ENCODE assay signal across 18 cellular contexts in genomic region chr13:112055417-112056206, GRCh38. TPM values are rescaled to one million over a fixed set of nuclear protein-coding genes. Genes with fewer than 3 reads are reported as not detected.
A peak's percentile ranks its signal among the peaks of the same experiment; 100 is the strongest.
DNase-seq lines count a peak whose midpoint lies in the region; TF ChIP-seq lines count a peak whose summit lies in the region.
"Had no signal": no experiment of that assay in that cellular context is flagged by ENCODE, and none has a peak within 500 bp of the region (broad histone marks: within the 10 kb centered on the region; RNA-seq: fewer than 3 reads in every experiment).

No MANE protein-coding gene starts in this region.

- peaks cover 42% of the 10 kb centered on the region for H3F3A ChIP-seq in neural progenitor cell (ENCODE audit: low read depth)

- peaks cover 83% of the 10 kb centered on the region for H3K27me3 Mint-ChIP-seq in T-helper 2 cell treated with Interferon-gamma antibody and Interleukin-4, amounts not matched to agents 5 μg/mL and 100 μg/mL, for 36 hours (ENCODE audit: low read depth)
- peaks cover 82% of the 10 kb centered on the region for H3K27me3 Mint-ChIP-seq in neural progenitor cell (ENCODE audit: insufficient read depth, low read depth)
- no peaks in the 10 kb centered on the region for H3K27me3 Mint-ChIP-seq in MCF 10A (ENCODE audit: insufficient read depth, unreplicated experiment)

- H3K27ac ChIP-seq in HEK293 (ENCODE audit: extremely low read depth, low read depth, low read length) = no peak overlapping the region
- H3K27ac ChIP-seq in neural progenitor cell = no peak overlapping the region
- H3K27ac ChIP-seq: lower lobe of right lung, SJCRH30 had no signal

- POLR2A ChIA-PET in HEK293 (lab: Yijun Ruan, JAX) = interaction anchor here (0.5 kb wide), 1 partner anchor 17 kb away, joined by 4 read pairs; no protein-coding TSS in a partner anchor
- POLR2A ChIA-PET in MCF 10A (lab: Yijun Ruan, JAX) = no interaction called here

- H3K4me1 Mint-ChIP-seq in T-helper 2 cell treated with Interferon-gamma antibody and Interleukin-4, amounts not matched to agents 5 μg/mL and 100 μg/mL, for 36 hours (ENCODE audit: low read depth) = no peaks in the 10 kb centered on the region
- H3K4me1 Mint-ChIP-seq in neural progenitor cell = peaks cover 49% of the 10 kb centered on the region
- H3K4me1 Mint-ChIP-seq in MCF 10A (ENCODE audit: insufficient read depth, unreplicated experiment) = no peaks in the 10 kb centered on the region

- H3K4me1 ChIP-seq in HEK293 (ENCODE audit: control insufficient read depth, insufficient read depth, low read length) (no peaks in the 10 kb centered on the region), neural progenitor cell (peaks cover 54% of the 10 kb centered on the region)
- H3K4me1 ChIP-seq: HAP-1, SJCRH30 had no signal

- H3K27me3 ChIP-seq in neural progenitor cell = peaks cover 100% of the 10 kb centered on the region
- H3K27me3 ChIP-seq: SJCRH30 had no signal

- H3K36me3 Mint-ChIP-seq in T-helper 2 cell treated with Interferon-gamma antibody and Interleukin-4, amounts not matched to agents 5 μg/mL and 100 μg/mL, for 36 hours (ENCODE audit: low read depth) = peaks cover 2% of the 10 kb centered on the region
- H3K36me3 Mint-ChIP-seq in neural progenitor cell (no peaks in the 10 kb centered on the region), MCF 10A (ENCODE audit: insufficient read depth, unreplicated experiment) (no peaks in the 10 kb centered on the region)

- BruUV-seq in MCF 10A (replicated peaks; lab: Mats Ljungman, UMichigan) = no TSS peak

- DNase-seq in T-helper 2 cell treated with Interferon-gamma antibody and Interleukin-4, amounts not matched to agents 5 μg/mL and 100 μg/mL, for 36 hours (ENCODE audit: low spot score) = no peak
- DNase-seq in T-helper 2 cell = no peak
- DNase-seq in ecto neural progenitor cell (ENCODE audit: low spot score) = peak; percentile 63
- DNase-seq in neural progenitor cell (ENCODE audit: low spot score) = peak; percentile 52
- DNase-seq in MCF 10A (ENCODE audit: unreplicated experiment) = no peak
- DNase-seq in stimulated activated CD4-positive, alpha-beta T cell treated with anti-CD3 and anti-CD28 coated beads, Interleukin-4, amount 100 ng/mL, for 24 hours = no peak
- no peak for DNase-seq in effector CD8-positive, alpha-beta T cell (lab: John Stamatoyannopoulos, UW)
- DNase-seq: effector memory CD8-positive, alpha-beta T cell; lower lobe of right lung; naive B cell; NCI-H446; SJCRH30 had no signal

- no peak overlapping the region for H3K9ac ChIP-seq in neural progenitor cell

- H3K27ac Mint-ChIP-seq in T-helper 2 cell treated with Interferon-gamma antibody and Interleukin-4, amounts not matched to agents 5 μg/mL and 100 μg/mL, for 36 hours = peak overlapping the region; percentile 43
- H3K27ac Mint-ChIP-seq in neural progenitor cell (no peak overlapping the region), MCF 10A (ENCODE audit: low read depth, unreplicated experiment) (no peak overlapping the region)
- H3K27ac Mint-ChIP-seq: effector memory CD8-positive, alpha-beta T cell had no signal

- no peaks in the 10 kb centered on the region for H3K9me3 Mint-ChIP-seq in T-helper 2 cell treated with Interferon-gamma antibody and Interleukin-4, amounts not matched to agents 5 μg/mL and 100 μg/mL, for 36 hours
- H3K9me3 Mint-ChIP-seq in neural progenitor cell = no peaks in the 10 kb centered on the region
- no peaks in the 10 kb centered on the region for H3K9me3 Mint-ChIP-seq in MCF 10A (ENCODE audit: unreplicated experiment)
- H3K9me3 Mint-ChIP-seq: effector memory CD8-positive, alpha-beta T cell had no signal

- H3K36me3 ChIP-seq in HEK293 (ENCODE audit: control insufficient read depth in 2 of 2, insufficient read depth in 1 of 2, low read length in 2 of 2) (no peaks in the 10 kb centered on the region), neural progenitor cell (no peaks in the 10 kb centered on the region)
- H3K36me3 ChIP-seq: HAP-1, lower lobe of right lung, SJCRH30 had no signal

- H2AFZ ChIP-seq in neural progenitor cell (replicated peaks) = no peak overlapping the region

- H3K4me3 ChIP-seq in HEK293 (ENCODE audit: low read depth, low read length) = no peak overlapping the region
- H3K4me3 ChIP-seq in neural progenitor cell = peak overlapping the region; percentile 45
- H3K4me3 ChIP-seq: GM12878, HAP-1, lower lobe of right lung, SJCRH30 had no signal

- no peak overlapping the region for H3K4me3 Mint-ChIP-seq in T-helper 2 cell treated with Interferon-gamma antibody and Interleukin-4, amounts not matched to agents 5 μg/mL and 100 μg/mL, for 36 hours
- peak overlapping the region; percentile 80 for H3K4me3 Mint-ChIP-seq in neural progenitor cell
- H3K4me3 Mint-ChIP-seq in MCF 10A (ENCODE audit: unreplicated experiment) = no peak overlapping the region
- H3K4me3 Mint-ChIP-seq: effector memory CD8-positive, alpha-beta T cell had no signal

- peak overlapping the region; percentile 90 for H3K4me2 ChIP-seq in neural progenitor cell

- H4K20me1 ChIP-seq in neural progenitor cell (ENCODE audit: low read depth) = peaks cover 75% of the 10 kb centered on the region

- H3K79me2 ChIP-seq in neural progenitor cell (ENCODE audit: low read depth) = no peaks in the 10 kb centered on the region

- TF ChIP-seq CTCF in HEK293 (tag by site-specific recombination; IDR thresholded peaks at IDR 0.05) (no peak), neural progenitor cell (IDR thresholded peaks at IDR 0.05) (peak; percentile 9), MCF 10A (IDR thresholded peaks at IDR 0.05; ENCODE audit: unreplicated experiment) (no peak)

- no peaks in the 10 kb centered on the region for H3K9me3 ChIP-seq in HEK293 (ENCODE audit: control insufficient read depth, insufficient read depth, low read depth, low read length)
- H3K9me3 ChIP-seq in neural progenitor cell (ENCODE audit: low read depth) = no peaks in the 10 kb centered on the region
- H3K9me3 ChIP-seq: HAP-1, lower lobe of right lung, SJCRH30 had no signal

- CTCF ChIA-PET in HEK293 (lab: Yijun Ruan, JAX) (interaction anchor here (0.7 kb wide), 1 partner anchor 158 kb away, joined by 7 read pairs; no protein-coding TSS in a partner anchor), MCF 10A (lab: Yijun Ruan, JAX) (no interaction called here)

- intact Hi-C loops in MCF 10A (cut with micrococcal nuclease) = no loop called here

TF ChIP-seq in HEK293, 187 proteins besides CTCF, POLR2A, EP300 and RAD21:
- TF ChIP-seq GLIS1 (tag by site-specific recombination; IDR thresholded peaks at IDR 0.05) (peak; percentile 49), ZFHX2 (tag by site-specific recombination; conservative IDR thresholded peaks at IDR 0.05) (peak; percentile 63)
- TF ChIP-seq, protein P1, sequence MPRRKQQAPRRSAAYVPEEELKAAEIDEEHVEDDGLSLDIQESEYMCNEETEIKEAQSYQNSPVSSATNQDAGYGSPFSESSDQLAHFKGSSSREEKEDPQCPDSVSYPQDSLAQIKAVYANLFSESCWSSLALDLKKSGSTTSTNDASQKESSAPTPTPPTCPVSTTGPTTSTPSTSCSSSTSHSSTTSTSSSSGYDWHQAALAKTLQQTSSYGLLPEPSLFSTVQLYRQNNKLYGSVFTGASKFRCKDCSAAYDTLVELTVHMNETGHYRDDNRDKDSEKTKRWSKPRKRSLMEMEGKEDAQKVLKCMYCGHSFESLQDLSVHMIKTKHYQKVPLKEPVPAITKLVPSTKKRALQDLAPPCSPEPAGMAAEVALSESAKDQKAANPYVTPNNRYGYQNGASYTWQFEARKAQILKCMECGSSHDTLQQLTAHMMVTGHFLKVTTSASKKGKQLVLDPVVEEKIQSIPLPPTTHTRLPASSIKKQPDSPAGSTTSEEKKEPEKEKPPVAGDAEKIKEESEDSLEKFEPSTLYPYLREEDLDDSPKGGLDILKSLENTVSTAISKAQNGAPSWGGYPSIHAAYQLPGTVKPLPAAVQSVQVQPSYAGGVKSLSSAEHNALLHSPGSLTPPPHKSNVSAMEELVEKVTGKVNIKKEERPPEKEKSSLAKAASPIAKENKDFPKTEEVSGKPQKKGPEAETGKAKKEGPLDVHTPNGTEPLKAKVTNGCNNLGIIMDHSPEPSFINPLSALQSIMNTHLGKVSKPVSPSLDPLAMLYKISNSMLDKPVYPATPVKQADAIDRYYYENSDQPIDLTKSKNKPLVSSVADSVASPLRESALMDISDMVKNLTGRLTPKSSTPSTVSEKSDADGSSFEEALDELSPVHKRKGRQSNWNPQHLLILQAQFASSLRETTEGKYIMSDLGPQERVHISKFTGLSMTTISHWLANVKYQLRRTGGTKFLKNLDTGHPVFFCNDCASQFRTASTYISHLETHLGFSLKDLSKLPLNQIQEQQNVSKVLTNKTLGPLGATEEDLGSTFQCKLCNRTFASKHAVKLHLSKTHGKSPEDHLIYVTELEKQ (tag by site-specific recombination; IDR thresholded peaks at IDR 0.05; ENCODE audit: borderline replicate concordance) = no peak

RNA-seq across cellular contexts. Expression of gene SOX1, which starts 11.3 kb away (rescaled TPM):
- total RNA-seq in neural progenitor cell (ENCODE audit: low replicate concordance) (3.3 and 4.7 TPM in 2 replicates), MCF 10A (2022) (not detected in 2 replicates)
- total RNA-seq: activated naive CD4-positive, alpha-beta T cell treated with anti-CD3 and anti-CD28 coated beads, Interleukin-2, amount 50 U/mL, for 72 hours; fibroblast of villous mesenchyme; G401; GM12878; lower lobe of right lung; SJCRH30 had no signal

Comparison
In these comparisons a context has a peak if more than half of its experiments do, and no peak if none do; other contexts are left out.
1. DNase-seq: peak in ecto neural progenitor cell (single experiment) and neural progenitor cell (single experiment); none in T-helper 2 cell treated with Interferon-gamma antibody and Interleukin-4, amounts not matched to agents 5 μg/mL and 100 μg/mL, for 36 hours (single experiment), T-helper 2 cell (0 of 5), MCF 10A (single experiment), stimulated activated CD4-positive, alpha-beta T cell treated with anti-CD3 and anti-CD28 coated beads, Interleukin-4, amount 100 ng/mL, for 24 hours (single experiment) and effector CD8-positive, alpha-beta T cell (single experiment).